Comparison of ENCODE assay signal across 9 cellular contexts in the genomic region with DNA sequence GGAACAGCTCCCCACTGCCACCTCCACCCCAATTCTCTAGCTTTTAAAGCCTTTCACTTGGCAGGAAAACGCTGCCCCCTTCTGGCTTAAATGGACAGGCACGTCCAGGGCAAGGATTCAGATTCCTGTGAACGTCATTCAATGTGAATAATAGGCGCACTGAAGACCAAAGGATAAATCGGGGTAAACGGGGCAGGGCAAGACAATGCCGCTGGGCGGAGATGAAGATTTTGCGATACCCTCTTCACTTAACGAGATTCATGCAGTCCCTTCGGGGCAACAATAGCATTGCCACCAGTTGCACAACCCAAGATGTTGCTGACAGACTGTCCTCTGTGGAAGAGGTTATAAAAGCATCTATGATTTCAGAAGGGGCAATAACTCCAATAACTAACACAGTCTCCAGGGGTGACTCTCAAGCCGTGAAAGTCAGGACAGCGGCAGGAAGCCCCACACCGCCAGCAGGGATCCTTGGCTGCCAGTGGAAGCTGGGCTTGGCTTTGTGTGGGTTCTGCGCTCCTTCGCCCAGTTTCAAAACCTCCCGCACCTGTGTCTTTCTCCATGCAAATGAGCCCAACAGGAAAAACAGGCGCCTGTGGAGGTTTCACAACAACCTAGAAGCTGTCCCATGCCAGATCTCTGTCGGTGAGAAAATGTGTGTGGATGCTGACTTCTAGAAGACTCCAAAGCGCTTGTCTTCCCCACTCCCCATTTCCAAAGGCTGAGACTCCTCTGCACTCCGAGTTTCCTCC.
DNase-seq lines count a peak whose midpoint lies in the region; ATAC-seq and TF ChIP-seq lines count a peak whose summit lies in the region.
"Had no signal": no experiment of that assay in that cellular context is flagged by ENCODE, and none has a peak within 500 bp of the region (broad histone marks: within the 10 kb centered on the region; RNA-seq: fewer than 3 reads in every experiment).

No MANE protein-coding gene starts in this region.

- no peak overlapping the region for H3K27ac ChIP-seq in OCI-LY7 (ENCODE audit: low read depth, low read length, poor library complexity, severe bottlenecking)
- no peak overlapping the region for H3K27ac ChIP-seq in CD4-positive, alpha-beta T cell (ENCODE audit: low read depth, low read length)

- peak overlapping the region; percentile 65 for H3K4me2 ChIP-seq in OCI-LY7 (ENCODE audit: low read length)

- peak overlapping the region; percentile 3; the same call in 1 of the 2 replicates for H2AFZ ChIP-seq in OCI-LY7 (ENCODE audit: low read length)

- peaks cover 15% of the 10 kb centered on the region for H3K4me1 ChIP-seq in OCI-LY7 (ENCODE audit: insufficient read depth, low read length, poor library complexity, severe bottlenecking)

- H3K36me3 ChIP-seq in OCI-LY7 (ENCODE audit: insufficient read depth, low read length) = no peaks in the 10 kb centered on the region

- ATAC-seq in omental fat pad (ENCODE audit: low FRiP score) (peak; percentile 72), GM19452 (IDR thresholded peaks at IDR 0.05; ENCODE audit: unreplicated experiment) (no peak)
- ATAC-seq in CD4-positive, alpha-beta T cell (ENCODE audit: poor library complexity) = no peak
- ATAC-seq: naive thymus-derived CD4-positive, alpha-beta T cell had no signal

- H3K4me3 Mint-ChIP-seq in CD4-positive, alpha-beta T cell = no peak overlapping the region
- no peak overlapping the region for H3K4me3 Mint-ChIP-seq in activated T-helper 2 cell treated with anti-CD3 and anti-CD28 coated beads, Interferon-gamma antibody, Interleukin-2, Interleukin-4, amounts not matched to agents 10 μg/mL and 5 μg/mL and 100 μg/mL, durations not matched to agents 14 hours and 24 hours and 36 hours (ENCODE audit: low read depth)
- H3K4me3 Mint-ChIP-seq: naive thymus-derived CD4-positive, alpha-beta T cell had no signal

- H3K27me3 ChIP-seq in CD4-positive, alpha-beta T cell (ENCODE audit: control insufficient read depth, insufficient read depth, low read length) = peaks cover 27% of the 10 kb centered on the region

- H3K27me3 Mint-ChIP-seq in CD4-positive, alpha-beta T cell = peaks cover 75% of the 10 kb centered on the region
- H3K27me3 Mint-ChIP-seq in activated T-helper 2 cell treated with anti-CD3 and anti-CD28 coated beads, Interferon-gamma antibody, Interleukin-2, Interleukin-4, amounts not matched to agents 10 μg/mL and 5 μg/mL and 100 μg/mL, durations not matched to agents 14 hours and 24 hours and 36 hours (ENCODE audit: low read depth) = peaks cover 23% of the 10 kb centered on the region

- no peaks in the 10 kb centered on the region for H3K9me3 ChIP-seq in OCI-LY7 (ENCODE audit: low read length)
- H3K9me3 ChIP-seq in CD4-positive, alpha-beta T cell (ENCODE audit: control insufficient read depth, low read length) = no peaks in the 10 kb centered on the region

- no peak overlapping the region for H3K27ac Mint-ChIP-seq in CD4-positive, alpha-beta T cell
- no peak overlapping the region for H3K27ac Mint-ChIP-seq in activated T-helper 2 cell treated with anti-CD3 and anti-CD28 coated beads, Interferon-gamma antibody, Interleukin-2, Interleukin-4, amounts not matched to agents 10 μg/mL and 5 μg/mL and 100 μg/mL, durations not matched to agents 14 hours and 24 hours and 36 hours
- H3K27ac Mint-ChIP-seq: naive thymus-derived CD4-positive, alpha-beta T cell had no signal

- BruUV-seq in OCI-LY7 (replicated peaks; lab: Mats Ljungman, UMichigan) = no TSS peak

- H3K9me3 Mint-ChIP-seq in CD4-positive, alpha-beta T cell = no peaks in the 10 kb centered on the region
- H3K9me3 Mint-ChIP-seq in activated T-helper 2 cell treated with anti-CD3 and anti-CD28 coated beads, Interferon-gamma antibody, Interleukin-2, Interleukin-4, amounts not matched to agents 10 μg/mL and 5 μg/mL and 100 μg/mL, durations not matched to agents 14 hours and 24 hours and 36 hours = no peaks in the 10 kb centered on the region
- H3K9me3 Mint-ChIP-seq: naive thymus-derived CD4-positive, alpha-beta T cell had no signal

- DNase-seq in AG10803 (ENCODE audit: low read depth) (peak; percentile 66), GM20000 (ENCODE audit: low spot score) (peak; percentile 25), OCI-LY7 (ENCODE audit: low spot score) (peak; percentile 76), epithelial cell of proximal tubule (ENCODE audit: low read depth) (peak; percentile 2), omental fat pad (ENCODE audit: low spot score) (peak; percentile 47)
- DNase-seq in CD4-positive, alpha-beta T cell = no peak
- DNase-seq in activated T-helper 2 cell treated with anti-CD3 and anti-CD28 coated beads, Interferon-gamma antibody, Interleukin-2, Interleukin-4, amounts not matched to agents 10 μg/mL and 5 μg/mL and 100 μg/mL, durations not matched to agents 14 hours and 24 hours and 36 hours (ENCODE audit: low spot score) = no peak

- H3K4me3 ChIP-seq in AG10803 (ENCODE audit: low read length) = no peak overlapping the region
- H3K4me3 ChIP-seq in OCI-LY7 (ENCODE audit: low read depth, low read length, poor library complexity, severe bottlenecking) = peak overlapping the region; percentile 1
- H3K4me3 ChIP-seq in epithelial cell of proximal tubule (ENCODE audit: low read depth, low read length) = no peak overlapping the region

- POLR2A ChIA-PET in OCI-LY7 (lab: Charles Lee) = interaction anchor here (0.5 kb wide), 1 partner anchor 98 kb away, joined by 3 read pairs; no protein-coding TSS in a partner anchor
- POLR2A ChIA-PET in CD4-positive, alpha-beta T cell (lab: Charles Lee) = no interaction called here

- CTCF ChIA-PET in OCI-LY7 (lab: Charles Lee; ENCODE audit: unreplicated experiment) = interaction anchor here (0.5 to 1.1 kb wide), 2 partner anchors 43 to 576 kb away, joined by 3 read pairs; no protein-coding TSS in a partner anchor
- CTCF ChIA-PET in CD4-positive, alpha-beta T cell (lab: Charles Lee) = no interaction called here

- no peaks in the 10 kb centered on the region for H3K9me2 ChIP-seq in OCI-LY7 (ENCODE audit: insufficient read depth, low read length)

- no peaks in the 10 kb centered on the region for H3K79me2 ChIP-seq in OCI-LY7 (ENCODE audit: insufficient read depth, low read depth, low read length)

- no peaks in the 10 kb centered on the region for H3K4me1 Mint-ChIP-seq in CD4-positive, alpha-beta T cell (ENCODE audit: low read depth)
- no peaks in the 10 kb centered on the region for H3K4me1 Mint-ChIP-seq in activated T-helper 2 cell treated with anti-CD3 and anti-CD28 coated beads, Interferon-gamma antibody, Interleukin-2, Interleukin-4, amounts not matched to agents 10 μg/mL and 5 μg/mL and 100 μg/mL, durations not matched to agents 14 hours and 24 hours and 36 hours (ENCODE audit: low read depth)

- TF ChIP-seq CTCF in AG10803 (conservative IDR thresholded peaks at IDR 0.05; ENCODE audit: low read length) (peak; percentile 90), GM20000 (IDR thresholded peaks at IDR 0.05; ENCODE audit: extremely low read depth, missing control alignments) (peak; percentile 57), OCI-LY7 (conservative IDR thresholded peaks at IDR 0.05; ENCODE audit: low read length) (peak; percentile 95), epithelial cell of proximal tubule (conservative IDR thresholded peaks at IDR 0.05; ENCODE audit: low read depth, low read length) (peak; percentile 76), omental fat pad (IDR thresholded peaks at IDR 0.05) (no peak)
- TF ChIP-seq CTCF in CD4-positive, alpha-beta T cell (IDR thresholded peaks at IDR 0.05) = no peak

- no peaks in the 10 kb centered on the region for H4K20me1 ChIP-seq in OCI-LY7 (ENCODE audit: insufficient read depth, low read length)

- intact Hi-C loops in OCI-LY7 (cut with micrococcal nuclease; ENCODE audit: unreplicated experiment) = loop anchor here (1.0 to 10.0 kb wide), 3 partner anchors 180 to 424 kb away; no protein-coding TSS in a partner anchor
- intact Hi-C loops in CD4-positive, alpha-beta T cell (cut with DNase I, micrococcal nuclease) = loop anchor here in 1 of 2 experiments (10.0 kb wide), 1 partner anchor 420 kb away; no protein-coding TSS in a partner anchor
- intact Hi-C loops in activated T-helper 2 cell treated with anti-CD3 and anti-CD28 coated beads, Interferon-gamma antibody, Interleukin-2, Interleukin-4, amounts not matched to agents 10 μg/mL and 5 μg/mL and 100 μg/mL, durations not matched to agents 14 hours and 24 hours and 36 hours (cut with micrococcal nuclease) = no loop called here

- H3K36me3 Mint-ChIP-seq in CD4-positive, alpha-beta T cell (ENCODE audit: low read depth) = no peaks in the 10 kb centered on the region
- H3K36me3 Mint-ChIP-seq in activated T-helper 2 cell treated with anti-CD3 and anti-CD28 coated beads, Interferon-gamma antibody, Interleukin-2, Interleukin-4, amounts not matched to agents 10 μg/mL and 5 μg/mL and 100 μg/mL, durations not matched to agents 14 hours and 24 hours and 36 hours (ENCODE audit: low read depth) = no peaks in the 10 kb centered on the region
- H3K36me3 Mint-ChIP-seq: naive thymus-derived CD4-positive, alpha-beta T cell had no signal

Comparison
In these comparisons a context has a peak if more than half of its experiments do, and no peak if none do; other contexts are left out.
1. DNase-seq: peak in AG10803 (single experiment), GM20000 (single experiment), OCI-LY7 (single experiment), epithelial cell of proximal tubule (single experiment) and omental fat pad (single experiment); none in CD4-positive, alpha-beta T cell (0 of 10) and activated T-helper 2 cell treated with anti-CD3 and anti-CD28 coated beads, Interferon-gamma antibody, Interleukin-2, Interleukin-4, amounts not matched to agents 10 μg/mL and 5 μg/mL and 100 μg/mL, durations not matched to agents 14 hours and 24 hours and 36 hours (single experiment).
2. CTCF ChIP-seq: peak in AG10803 (single experiment), GM20000 (single experiment), OCI-LY7 (single experiment) and epithelial cell of proximal tubule (single experiment); none in omental fat pad (0 of 3) and CD4-positive, alpha-beta T cell (single experiment).